In the genomic region with DNA sequence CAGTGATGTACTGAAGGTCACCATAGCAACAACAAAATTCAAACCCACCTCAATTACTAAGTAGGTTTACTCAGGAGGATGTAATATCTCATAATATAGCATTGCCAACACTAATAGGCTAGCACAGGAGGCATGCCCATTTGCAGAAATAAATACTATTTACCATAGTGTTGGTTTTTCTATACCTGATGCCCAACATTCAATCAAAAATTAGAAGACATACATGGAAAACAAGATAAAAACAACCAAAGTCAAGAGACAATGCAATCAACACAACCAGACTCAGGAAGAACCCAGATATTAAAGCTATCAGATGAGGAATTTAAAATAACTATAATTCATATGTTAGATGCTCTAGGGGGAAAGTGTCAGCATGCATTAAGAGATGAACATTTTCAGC, we compare ENCODE assay signal across 8 cellular contexts.
"Had no signal": no experiment of that assay in that cellular context is flagged by ENCODE, and none has a peak within 500 bp of the region (broad histone marks: within the 10 kb centered on the region; RNA-seq: fewer than 3 reads in every experiment).

No MANE protein-coding gene starts in this region.

- FAIRE-seq: G401.6, GM12878, GM12891, GM12892, GM18507, GM19239 had no signal

- ATAC-seq: GM12878 had no signal

- H3K4me3 ChIP-seq: GM12878 had no signal

- DNase-seq: GDM1, GF-D8 had no signal
